ENCODE assay signal across 25 cellular contexts in genomic region chr12:99066726-99067125, GRCh38.
"Had no signal": no experiment of that assay in that cellular context is flagged by ENCODE, and none has a peak within 500 bp of the region (broad histone marks: within the 10 kb centered on the region; RNA-seq: fewer than 3 reads in every experiment).

No MANE protein-coding gene starts in this region.

- ATAC-seq: activated CD4-positive, alpha-beta T cell treated with anti-CD3 and anti-CD28 coated beads for 36 hours; activated naive CD4-positive, alpha-beta T cell treated with anti-CD3 and anti-CD28 coated beads, Interleukin-2, amount 50 U/mL, for 72 hours; activated T-cell treated with anti-CD3 and anti-CD28 coated beads, Interleukin-2, amount 50 U/mL, for 72 hours; esophagus mucosa; heart left ventricle had no signal

- H3K27ac ChIP-seq: coronary artery, heart left ventricle had no signal

- H3K27me3 ChIP-seq: dorsolateral prefrontal cortex, heart left ventricle had no signal

- H3K4me1 ChIP-seq: heart left ventricle had no signal

- H3K4me3 ChIP-seq: coronary artery, dorsolateral prefrontal cortex, heart left ventricle had no signal

- H3K9me3 ChIP-seq: heart left ventricle had no signal

- H3K36me3 ChIP-seq: heart left ventricle had no signal

- DNase-seq: activated CD4-positive, alpha-beta memory T cell treated with anti-CD3 and anti-CD28 coated beads, Interleukin-2, amount 10 ng/mL, durations not matched to agents 7 days and 5 days; activated CD4-positive, alpha-beta T cell treated with anti-CD3 and anti-CD28 coated beads for 36 hours; activated CD4-positive, alpha-beta T cell treated with anti-CD3 and anti-CD28 coated beads, Interleukin-2, amount 10 ng/mL, durations not matched to agents 7 days and 5 days; activated CD4-positive, alpha-beta T cell treated with anti-CD3 and anti-CD28 coated beads, Interleukin-2, amount 50 U/mL, for 4 hours; activated CD4-positive, CD25-positive, alpha-beta regulatory T cell; activated CD4-positive, CD25-positive, alpha-beta regulatory T cell treated with anti-CD3 and anti-CD28 coated beads, Interleukin-2, amount 50 U/mL, for 72 hours; activated CD8-positive, alpha-beta memory T cell treated with anti-CD3 and anti-CD28 coated beads, Interleukin-2, amount 50 U/mL, for 48 hours; activated gamma-delta T cell; activated naive CD4-positive, alpha-beta T cell; activated naive CD4-positive, alpha-beta T cell treated with anti-CD3 and anti-CD28 coated beads, Interleukin-2, amount 10 ng/mL, durations not matched to agents 7 days and 5 days; activated naive CD8-positive, alpha-beta T cell treated with anti-CD3 and anti-CD28 coated beads, Interleukin-2, amount 10 ng/mL, durations not matched to agents 7 days and 5 days; activated T-cell treated with anti-CD3 and anti-CD28 coated beads for 4 hours; activated T-cell treated with anti-CD3 and anti-CD28 coated beads, Interleukin-2, amount 50 U/mL, for 24 hours; activated T-cell treated with anti-CD3 and anti-CD28 coated beads, Interleukin-2, amount 50 U/mL, for 72 hours; anterior cingulate cortex; effector memory CD4-positive, alpha-beta T cell; endodermal cell; foreskin fibroblast; glutamatergic neuron; heart left ventricle; T-helper 2 cell had no signal
